In genomic region chr2:72859831-72860262, GRCh38 we compare ENCODE assay signal across 1 cellular context.
A peak's percentile ranks its signal among the peaks of the same experiment; 100 is the strongest.
TF ChIP-seq lines count a peak whose summit lies in the region.

No MANE protein-coding gene starts in this region.

TF ChIP-seq in IMR-90, 13 proteins besides CTCF, POLR2A, EP300 and RAD21 (continued from another document):
- TF ChIP-seq ELK1 (IDR thresholded peaks at IDR 0.05; ENCODE audit: borderline replicate concordance, low read depth, low read length) (no peak), MXI1 (IDR thresholded peaks at IDR 0.05; ENCODE audit: borderline replicate concordance, low read depth, low read length) (no peak), MAFK (IDR thresholded peaks at IDR 0.05; ENCODE audit: low read depth, low read length) (0 out of 2 replicates have a peak, but pooled peaks have one; percentile 15), SMC3 (IDR thresholded peaks at IDR 0.05; ENCODE audit: low read depth, low read length) (peak; percentile 80), BHLHE40 (IDR thresholded peaks at IDR 0.05; ENCODE audit: low read depth, low read length) (no peak), NFE2L2 (IDR thresholded peaks at IDR 0.05; ENCODE audit: low read depth, low read length) (no peak), RFX5 (IDR thresholded peaks at IDR 0.05; ENCODE audit: low read depth, low read length) (no peak)
TF ChIP-seq in IMR-90: peak in this region for 2.
